In the genomic region with DNA sequence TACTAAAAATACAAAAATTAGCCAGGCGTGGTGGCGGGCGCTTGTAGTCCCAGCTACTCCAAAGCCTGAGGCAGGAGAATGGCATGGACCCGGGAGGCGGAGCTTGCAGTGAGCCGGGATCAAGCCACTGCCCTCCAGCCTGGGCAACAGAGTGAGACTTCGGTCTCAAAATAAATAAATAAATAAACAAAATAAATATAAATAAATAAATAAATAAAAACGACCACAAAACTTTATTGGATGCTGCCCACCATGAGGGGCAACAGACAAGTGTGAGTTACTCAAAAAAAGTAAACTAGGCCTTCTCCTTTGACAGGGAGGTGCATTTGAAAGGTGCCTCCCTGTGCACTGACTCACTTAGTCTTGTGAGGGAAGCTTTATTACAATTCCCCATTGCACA, we compare ENCODE assay signal across 18 cellular contexts. TPM values are rescaled to one million over a fixed set of nuclear protein-coding genes. Genes with fewer than 3 reads are reported as not detected.
DNase-seq lines count a peak whose midpoint lies in the region; ATAC-seq and TF ChIP-seq lines count a peak whose summit lies in the region.
"Had no signal": no experiment of that assay in that cellular context is flagged by ENCODE, and none has a peak within 500 bp of the region (broad histone marks: within the 10 kb centered on the region; RNA-seq: fewer than 3 reads in every experiment).

No MANE protein-coding gene starts in this region.

- no peak overlapping the region for H3K4me3 ChIP-seq in aorta (ENCODE audit: low read length in 2 of 2)
- H3K4me3 ChIP-seq: transverse colon had no signal

- WGBS in aorta, 2 donors: 90 to 92% methylated on average over 8 of the region's 8 CpGs

- H3K4me1 Mint-ChIP-seq in stimulated activated naive CD8-positive, alpha-beta T cell treated with anti-CD3 and anti-CD28 coated beads, Interleukin-15, Interleukin-2, amounts not matched to agents 100 ng/mL and 50 ng/mL, for 24 hours (ENCODE audit: low read depth): peaks cover 30% of the 10 kb centered on the region
- peaks cover 46% of the 10 kb centered on the region for H3K4me1 Mint-ChIP-seq in stimulated activated naive CD8-positive, alpha-beta T cell treated with anti-CD3 and anti-CD28 coated beads, Interleukin-15, amount 100 ng/mL, for 72 hours
- H3K4me1 Mint-ChIP-seq in activated T-helper 2 cell treated with anti-CD3 and anti-CD28 coated beads, Interferon-gamma antibody, Interleukin-2, Interleukin-4, amounts not matched to agents 10 μg/mL and 5 μg/mL and 100 μg/mL, durations not matched to agents 14 hours and 24 hours and 36 hours (ENCODE audit: low read depth): peaks cover 25% of the 10 kb centered on the region
- H3K4me1 Mint-ChIP-seq in naive B cell: peaks cover 14 to 20% (median 15%) of the 10 kb centered on the region in 3 donors

- peaks cover 4 to 5% of the 10 kb centered on the region in 2 donors for H3K4me1 ChIP-seq in aorta (ENCODE audit: control insufficient read depth in 1 of 2, insufficient read depth in 2 of 2, low read length in 2 of 2)

- H3K27me3 ChIP-seq in aorta (ENCODE audit: control insufficient read depth in 1 of 2, insufficient read depth in 2 of 2, low read length in 1 of 2): no peaks in the 10 kb centered on the region

- no peaks in the 10 kb centered on the region for H3K36me3 Mint-ChIP-seq in stimulated activated naive CD8-positive, alpha-beta T cell treated with anti-CD3 and anti-CD28 coated beads, Interleukin-15, Interleukin-2, amounts not matched to agents 100 ng/mL and 50 ng/mL, for 24 hours (ENCODE audit: low read depth)
- no peaks in the 10 kb centered on the region for H3K36me3 Mint-ChIP-seq in activated T-helper 2 cell treated with anti-CD3 and anti-CD28 coated beads, Interferon-gamma antibody, Interleukin-2, Interleukin-4, amounts not matched to agents 10 μg/mL and 5 μg/mL and 100 μg/mL, durations not matched to agents 14 hours and 24 hours and 36 hours (ENCODE audit: low read depth)
- peaks cover 0 to 5% of the 10 kb centered on the region in 2 donors for H3K36me3 Mint-ChIP-seq in naive B cell
- H3K36me3 Mint-ChIP-seq: stimulated activated memory B cell treated with anti-CD40 and anti-IgM and Interleukin-4, amounts not matched to agents 10 μg/mL and 1 μg/mL and 100 μg/mL, for 72 hours had no signal

- no peaks in the 10 kb centered on the region for H3K36me3 ChIP-seq in aorta (ENCODE audit: control insufficient read depth in 1 of 2, insufficient read depth in 2 of 2, low read length in 1 of 2)
- H3K36me3 ChIP-seq: transverse colon had no signal

- H3K27me3 Mint-ChIP-seq in stimulated activated naive CD8-positive, alpha-beta T cell treated with anti-CD3 and anti-CD28 coated beads, Interleukin-15, Interleukin-2, amounts not matched to agents 100 ng/mL and 50 ng/mL, for 24 hours: peaks cover 26% of the 10 kb centered on the region
- peaks cover 26% of the 10 kb centered on the region for H3K27me3 Mint-ChIP-seq in stimulated activated naive CD8-positive, alpha-beta T cell treated with anti-CD3 and anti-CD28 coated beads, Interleukin-15, amount 100 ng/mL, for 72 hours
- H3K27me3 Mint-ChIP-seq in activated T-helper 2 cell treated with anti-CD3 and anti-CD28 coated beads, Interferon-gamma antibody, Interleukin-2, Interleukin-4, amounts not matched to agents 10 μg/mL and 5 μg/mL and 100 μg/mL, durations not matched to agents 14 hours and 24 hours and 36 hours (ENCODE audit: low read depth): peaks cover 16% of the 10 kb centered on the region
- H3K27me3 Mint-ChIP-seq in naive B cell: peaks cover 35 to 53% (median 43%) of the 10 kb centered on the region in 3 donors

- no peaks in the 10 kb centered on the region for H3K9me3 ChIP-seq in aorta (ENCODE audit: control insufficient read depth, low read length)
- H3K9me3 ChIP-seq: SK-N-SH, transverse colon had no signal

- peak overlapping the region; percentile 45 for H3K27ac Mint-ChIP-seq in stimulated activated naive CD8-positive, alpha-beta T cell treated with anti-CD3 and anti-CD28 coated beads, Interleukin-15, Interleukin-2, amounts not matched to agents 100 ng/mL and 50 ng/mL, for 24 hours
- H3K27ac Mint-ChIP-seq in stimulated activated naive CD8-positive, alpha-beta T cell treated with anti-CD3 and anti-CD28 coated beads, Interleukin-15, amount 100 ng/mL, for 72 hours: no peak overlapping the region
- peak overlapping the region; percentile 22 for H3K27ac Mint-ChIP-seq in activated T-helper 2 cell treated with anti-CD3 and anti-CD28 coated beads, Interferon-gamma antibody, Interleukin-2, Interleukin-4, amounts not matched to agents 10 μg/mL and 5 μg/mL and 100 μg/mL, durations not matched to agents 14 hours and 24 hours and 36 hours
- no peak overlapping the region for H3K27ac Mint-ChIP-seq in naive B cell
- H3K27ac Mint-ChIP-seq: stimulated activated memory B cell treated with anti-CD40 and anti-IgM and Interleukin-4, amounts not matched to agents 10 μg/mL and 1 μg/mL and 100 μg/mL, for 72 hours had no signal

- no peak overlapping the region for H3K4me3 Mint-ChIP-seq in stimulated activated naive CD8-positive, alpha-beta T cell treated with anti-CD3 and anti-CD28 coated beads, Interleukin-15, Interleukin-2, amounts not matched to agents 100 ng/mL and 50 ng/mL, for 24 hours
- no peak overlapping the region for H3K4me3 Mint-ChIP-seq in stimulated activated naive CD8-positive, alpha-beta T cell treated with anti-CD3 and anti-CD28 coated beads, Interleukin-15, amount 100 ng/mL, for 72 hours
- no peak overlapping the region for H3K4me3 Mint-ChIP-seq in activated T-helper 2 cell treated with anti-CD3 and anti-CD28 coated beads, Interferon-gamma antibody, Interleukin-2, Interleukin-4, amounts not matched to agents 10 μg/mL and 5 μg/mL and 100 μg/mL, durations not matched to agents 14 hours and 24 hours and 36 hours (ENCODE audit: low read depth)
- H3K4me3 Mint-ChIP-seq in naive B cell: peak overlapping the region in 5 of 8 donors; percentile 2 to 86 (median 76)

- POLR2A ChIA-PET in GM10248 (lab: Yijun Ruan, JAX): no interaction called here
- POLR2A ChIA-PET in HEK293T (lab: Yijun Ruan, JAX): interaction anchor here (0.7 kb wide), 1 partner anchor 811 kb away, joined by 3 read pairs; no protein-coding TSS in a partner anchor

- intact Hi-C loops in activated T-helper 2 cell treated with anti-CD3 and anti-CD28 coated beads, Interferon-gamma antibody, Interleukin-2, Interleukin-4, amounts not matched to agents 10 μg/mL and 5 μg/mL and 100 μg/mL, durations not matched to agents 14 hours and 24 hours and 36 hours (cut with micrococcal nuclease): no loop called here
- intact Hi-C loops in aorta (cut with DNase I): no loop called here

- CTCF ChIA-PET in GM10248 (lab: Yijun Ruan, JAX) (interaction anchor here (0.9 to 5.4 kb wide), 5 partner anchors 9 to 739 kb away, joined by 3 to 36 read pairs (median 3); no protein-coding TSS in a partner anchor), HEK293T (lab: Yijun Ruan, JAX) (interaction anchor here (0.8 to 1.5 kb wide), 3 partner anchors 10 to 81 kb away, joined by 3 to 9 read pairs (median 5); no protein-coding TSS in a partner anchor)

- TF ChIP-seq CTCF in GM10248 (IDR thresholded peaks at IDR 0.05; ENCODE audit: control extremely low read depth, extremely low read depth, low read depth, missing control alignments): no peak

- no peak for ATAC-seq in stimulated activated naive CD8-positive, alpha-beta T cell treated with anti-CD3 and anti-CD28 coated beads, Interleukin-15, amount 100 ng/mL, for 72 hours
- ATAC-seq in naive B cell (ENCODE audit: low read depth in 2 of 2) (no peak), aorta (ENCODE audit: low FRiP score) (no peak)
- ATAC-seq: Panc1; stimulated activated memory B cell treated with anti-CD40 and anti-IgM and Interleukin-4, amounts not matched to agents 10 μg/mL and 1 μg/mL and 100 μg/mL, for 72 hours had no signal

- H3K27ac ChIP-seq in aorta (ENCODE audit: low read depth in 1 of 2, low read length in 2 of 2): peak overlapping the region; percentile 86 to 95

- H3K9me3 Mint-ChIP-seq in stimulated activated naive CD8-positive, alpha-beta T cell treated with anti-CD3 and anti-CD28 coated beads, Interleukin-15, Interleukin-2, amounts not matched to agents 100 ng/mL and 50 ng/mL, for 24 hours: no peaks in the 10 kb centered on the region
- no peaks in the 10 kb centered on the region for H3K9me3 Mint-ChIP-seq in stimulated activated naive CD8-positive, alpha-beta T cell treated with anti-CD3 and anti-CD28 coated beads, Interleukin-15, amount 100 ng/mL, for 72 hours
- H3K9me3 Mint-ChIP-seq in activated T-helper 2 cell treated with anti-CD3 and anti-CD28 coated beads, Interferon-gamma antibody, Interleukin-2, Interleukin-4, amounts not matched to agents 10 μg/mL and 5 μg/mL and 100 μg/mL, durations not matched to agents 14 hours and 24 hours and 36 hours: no peaks in the 10 kb centered on the region
- H3K9me3 Mint-ChIP-seq in naive B cell: no peaks in the 10 kb centered on the region
- H3K9me3 Mint-ChIP-seq: stimulated activated memory B cell treated with anti-CD40 and anti-IgM and Interleukin-4, amounts not matched to agents 10 μg/mL and 1 μg/mL and 100 μg/mL, for 72 hours had no signal

- no peak for DNase-seq in stimulated activated naive CD8-positive, alpha-beta T cell treated with anti-CD3 and anti-CD28 coated beads, Interleukin-15, amount 100 ng/mL, for 72 hours
- no peak for DNase-seq in activated T-helper 2 cell treated with anti-CD3 and anti-CD28 coated beads, Interferon-gamma antibody, Interleukin-2, Interleukin-4, amounts not matched to agents 10 μg/mL and 5 μg/mL and 100 μg/mL, durations not matched to agents 14 hours and 24 hours and 36 hours (ENCODE audit: low spot score)
- DNase-seq in naive B cell (no peak), aorta (no peak), GM10248 (ENCODE audit: extremely low spot score) (no peak), amygdala (lab: John Stamatoyannopoulos, UW) (no peak), HEK293T (ENCODE audit: extremely low spot score) (no peak)
- DNase-seq: activated CD4-positive, alpha-beta T cell treated with anti-CD3 and anti-CD28 coated beads for 48 hours; amniotic stem cell; foreskin melanocyte; KG1; NCI-H1048; NCI-H2171; SK-N-SH; transverse colon had no signal

RNA-seq across cellular contexts. Expression of a gene that starts 50.4 kb away (rescaled TPM):
- total RNA-seq in activated T-helper 2 cell treated with anti-CD3 and anti-CD28 coated beads, Interferon-gamma antibody, Interleukin-2, Interleukin-4, amounts not matched to agents 10 μg/mL and 5 μg/mL and 100 μg/mL, durations not matched to agents 14 hours and 24 hours and 36 hours: 26.7 and 27.8 TPM in 2 replicates
- polyA plus RNA-seq in naive B cell (ENCODE audit: low read depth in 6 of 6) (10 to 100 TPM; 14.0 to 25.9 (median 24.1) TPM), aorta (10 to 100 TPM; 10.3 to 16.1 TPM)
- 10 to 100 TPM; 17.8 to 19.7 TPM for total RNA-seq in aorta

RNA-seq across cellular contexts. Expression of a gene that starts 50.6 kb away (rescaled TPM):
- total RNA-seq in activated T-helper 2 cell treated with anti-CD3 and anti-CD28 coated beads, Interferon-gamma antibody, Interleukin-2, Interleukin-4, amounts not matched to agents 10 μg/mL and 5 μg/mL and 100 μg/mL, durations not matched to agents 14 hours and 24 hours and 36 hours: 32.5 and 37.0 TPM in 2 replicates
- polyA plus RNA-seq in naive B cell (ENCODE audit: low read depth in 6 of 6) (10 to 100 TPM; 12.9 to 18.2 (median 15.2) TPM), aorta (10 to 100 TPM in 1 of 2 donors, 1 to 10 TPM in 1; 9.4 to 45.5 TPM)
- 10 to 100 TPM; 25.2 to 32.1 TPM for total RNA-seq in aorta

RNA-seq across cellular contexts. Expression of a gene that starts 57.5 kb away (rescaled TPM):
- total RNA-seq in activated T-helper 2 cell treated with anti-CD3 and anti-CD28 coated beads, Interferon-gamma antibody, Interleukin-2, Interleukin-4, amounts not matched to agents 10 μg/mL and 5 μg/mL and 100 μg/mL, durations not matched to agents 14 hours and 24 hours and 36 hours: 57.7 and 58.9 TPM in 2 replicates
- polyA plus RNA-seq in naive B cell (ENCODE audit: low read depth in 6 of 6): 100 to 1,000 TPM; 165 to 215 (median 182) TPM
- total RNA-seq in aorta: 100 to 1,000 TPM in 1 of 2 donors, 10 to 100 TPM in 1; 85.0 to 116 TPM
- 100 to 1,000 TPM; 253 to 347 TPM for polyA plus RNA-seq in aorta

Comparison
In these comparisons a context has a peak if more than half of its experiments do, and no peak if none do; other contexts are left out.
1. H3K27ac Mint-ChIP-seq: peak in stimulated activated naive CD8-positive, alpha-beta T cell treated with anti-CD3 and anti-CD28 coated beads, Interleukin-15, Interleukin-2, amounts not matched to agents 100 ng/mL and 50 ng/mL, for 24 hours (single experiment) and activated T-helper 2 cell treated with anti-CD3 and anti-CD28 coated beads, Interferon-gamma antibody, Interleukin-2, Interleukin-4, amounts not matched to agents 10 μg/mL and 5 μg/mL and 100 μg/mL, durations not matched to agents 14 hours and 24 hours and 36 hours (single experiment); none in stimulated activated naive CD8-positive, alpha-beta T cell treated with anti-CD3 and anti-CD28 coated beads, Interleukin-15, amount 100 ng/mL, for 72 hours (0 of 2) and naive B cell (0 of 6).
2. H3K4me3 Mint-ChIP-seq: peak in naive B cell (5 of 8); none in stimulated activated naive CD8-positive, alpha-beta T cell treated with anti-CD3 and anti-CD28 coated beads, Interleukin-15, Interleukin-2, amounts not matched to agents 100 ng/mL and 50 ng/mL, for 24 hours (single experiment), stimulated activated naive CD8-positive, alpha-beta T cell treated with anti-CD3 and anti-CD28 coated beads, Interleukin-15, amount 100 ng/mL, for 72 hours (0 of 2) and activated T-helper 2 cell treated with anti-CD3 and anti-CD28 coated beads, Interferon-gamma antibody, Interleukin-2, Interleukin-4, amounts not matched to agents 10 μg/mL and 5 μg/mL and 100 μg/mL, durations not matched to agents 14 hours and 24 hours and 36 hours (single experiment).